ENCODE assay signal across 9 cellular contexts in genomic region chr20:51753220-51753619, GRCh38. TPM values are rescaled to one million over a fixed set of nuclear protein-coding genes. Genes with fewer than 3 reads are reported as not detected.
DNase-seq lines count a peak whose midpoint lies in the region; ATAC-seq and TF ChIP-seq lines count a peak whose summit lies in the region.
"Not testable (repeated sequence)": the region's sequence is repeated elsewhere in the genome, so short reads cannot be mapped to it uniquely, and the experiment has no call there.
"Had no signal": no experiment of that assay in that cellular context is flagged by ENCODE, and none has a peak within 500 bp of the region (broad histone marks: within the 10 kb centered on the region; RNA-seq: fewer than 3 reads in every experiment).

No MANE protein-coding gene starts in this region.

- peaks cover 13% of the 10 kb centered on the region for H3K4me1 ChIP-seq in IMR-90 (ENCODE audit: control insufficient read depth, insufficient read depth, low read length)
- H3K4me1 ChIP-seq in SK-N-SH (ENCODE audit: control insufficient read depth in 1 of 2, insufficient read depth in 2 of 2, low read depth in 1 of 2, low read length in 1 of 2): peaks cover 8 to 25% of the 10 kb centered on the region in 2 experiments; a peak in 3 of 4 replicates
- peaks cover 22% of the 10 kb centered on the region for H3K4me1 ChIP-seq in fibroblast of lung (ENCODE audit: control insufficient read depth, extremely low read depth, insufficient read depth, low read length)
- H3K4me1 ChIP-seq in prostate gland (replicated peaks): peaks cover 25% of the 10 kb centered on the region
- peaks cover 9 to 43% (median 37%) of the 10 kb centered on the region in 5 donors for H3K4me1 ChIP-seq in subcutaneous abdominal adipose tissue (ENCODE audit: control insufficient read depth in 5 of 5, insufficient read depth in 5 of 5, low read length in 5 of 5)

- peak overlapping the region; percentile 77 for H2BK20ac ChIP-seq in IMR-90 (ENCODE audit: low read depth, low read length)

- not testable (repeated sequence) for H3K27me3 ChIP-seq in IMR-90 (ENCODE audit: control insufficient read depth, insufficient read depth, low read length); SK-N-SH (ENCODE audit: insufficient read depth); fibroblast of lung (ENCODE audit: control insufficient read depth, insufficient read depth, low read length); prostate gland (replicated peaks; ENCODE audit: insufficient read depth); subcutaneous abdominal adipose tissue (ENCODE audit: control insufficient read depth in 5 of 5, insufficient read depth in 4 of 5, low read length in 5 of 5)

- H3K4me1 Mint-ChIP-seq in chondrocyte (ENCODE audit: low read depth): peaks cover 49% of the 10 kb centered on the region

- not testable (repeated sequence) for ATAC-seq in IMR-90 (ENCODE audit: low read depth)

- not testable (repeated sequence) for TF ChIP-seq POLR2A in IMR-90 (IDR thresholded peaks at IDR 0.05; ENCODE audit: low read depth, low read length); prostate gland (IDR thresholded peaks at IDR 0.05)

- H4K8ac ChIP-seq in IMR-90 (ENCODE audit: low read depth in 2 of 2, low read length in 2 of 2): peak overlapping the region in 1 of 2 experiments; percentile 68; a peak in 1 of 4 replicates

- CTCF ChIA-PET in IMR-90 (lab: Yijun Ruan, JAX): interaction anchor here (0.7 kb wide), 1 partner anchor 477 kb away, joined by 4 read pairs; no protein-coding TSS in a partner anchor
- CTCF ChIA-PET in SK-N-SH (lab: Yijun Ruan, JAX): not testable (repeated sequence)

- H3K79me2 ChIP-seq in SK-N-SH (ENCODE audit: insufficient read depth): peaks cover 50% of the 10 kb centered on the region
- H3K79me2 ChIP-seq in fibroblast of lung (ENCODE audit: control insufficient read depth, insufficient read depth, low read length): not testable (repeated sequence)

- H2BK120ac ChIP-seq in IMR-90 (ENCODE audit: low read depth, low read length): peak overlapping the region; percentile 65; the same call in 1 of the 2 replicates

- peak overlapping the region; percentile 80 for H3K4ac ChIP-seq in IMR-90 (ENCODE audit: low read depth, low read length)

- not testable (repeated sequence) for BruUV-seq in IMR-90 (replicated peaks; lab: Mats Ljungman, UMichigan)

- not testable (repeated sequence) for H4K5ac ChIP-seq in IMR-90 (ENCODE audit: low read depth, low read length)

- H2AK9ac ChIP-seq in IMR-90 (replicated peaks; ENCODE audit: low read depth, low read length, poor library complexity): not testable (repeated sequence)

- H3K27ac ChIP-seq in C4-2B: peak overlapping the region; percentile 37; the same call in 1 of the 2 replicates
- H3K27ac ChIP-seq in IMR-90 (ENCODE audit: insufficient read depth, low read length): not testable (repeated sequence)
- peak overlapping the region in 1 of 2 experiments; percentile 96; a peak in 2 of 4 replicates for H3K27ac ChIP-seq in SK-N-SH (ENCODE audit: low read depth in 2 of 2, low read length in 1 of 2)
- H3K27ac ChIP-seq in fibroblast of lung (ENCODE audit: insufficient read depth, low read length): peak overlapping the region; percentile 88
- H3K27ac ChIP-seq in prostate gland: peak overlapping the region; percentile 61 to 83
- H3K27ac ChIP-seq in subcutaneous abdominal adipose tissue (ENCODE audit: low read depth, low read length): peak overlapping the region; percentile 96

- H3K36me3 ChIP-seq in IMR-90 (ENCODE audit: control insufficient read depth, insufficient read depth, low read length); SK-N-SH (replicated peaks in 1 of 2; ENCODE audit: control insufficient read depth in 1 of 2, insufficient read depth in 2 of 2, low read length in 1 of 2); fibroblast of lung (ENCODE audit: control insufficient read depth, insufficient read depth, low read length); prostate gland; subcutaneous abdominal adipose tissue (ENCODE audit: control insufficient read depth in 5 of 5, insufficient read depth in 5 of 5, low read length in 5 of 5): not testable (repeated sequence)

- intact Hi-C loops in IMR-90 (cut with micrococcal nuclease); prostate gland (cut with DNase I): not testable (repeated sequence)

- peak overlapping the region; percentile 95 for H3K27ac Mint-ChIP-seq in chondrocyte (ENCODE audit: unreplicated experiment)

- peak overlapping the region; percentile 95; the same call in 2 of the 3 replicates for H2BK15ac ChIP-seq in IMR-90 (ENCODE audit: low read depth, low read length)

- not testable (repeated sequence) for H4K20me1 ChIP-seq in IMR-90 (ENCODE audit: insufficient read depth, low read length); SK-N-SH (ENCODE audit: insufficient read depth); fibroblast of lung (ENCODE audit: control insufficient read depth, extremely low read depth, insufficient read depth, low read length)

- not testable (repeated sequence) for TF ChIP-seq EP300 in SK-N-SH (IDR thresholded peaks at IDR 0.05; ENCODE audit: borderline replicate concordance in 1 of 2, low read depth in 1 of 2, low read length in 1 of 2)

- H4K91ac ChIP-seq in IMR-90 (ENCODE audit: insufficient read depth, low read depth, low read length): peak overlapping the region; percentile 26; the same call in 1 of the 2 replicates

- H3K9me3 Mint-ChIP-seq in chondrocyte (ENCODE audit: low read depth): not testable (repeated sequence)

- not testable (repeated sequence) for H3K9me2 ChIP-seq in SK-N-SH

- H3K18ac ChIP-seq in IMR-90 (ENCODE audit: low read depth, low read length): 0 out of 2 replicates have a peak overlapping the region, but pooled peaks have one; percentile 12

- peaks cover 43% of the 10 kb centered on the region for H3F3A ChIP-seq in SK-N-SH (replicated peaks; ENCODE audit: insufficient read depth)

- POLR2A ChIA-PET in IMR-90 (lab: Charles Lee; ENCODE audit: unreplicated experiment); SK-N-SH (lab: Yijun Ruan, JAX): not testable (repeated sequence)

- H3K4me2 ChIP-seq in IMR-90 (ENCODE audit: low read depth, low read length): not testable (repeated sequence)
- H3K4me2 ChIP-seq in SK-N-SH (peak overlapping the region; percentile 70), fibroblast of lung (ENCODE audit: extremely low read depth, insufficient read depth, low read length) (peak overlapping the region; percentile 68)

- in situ Hi-C loops in IMR-90 (cut with MboI; ENCODE audit: low sequenced_read_pairs): loop anchor here (25.0 kb wide), 1 partner anchor 766 kb away; no protein-coding TSS in a partner anchor

- not testable (repeated sequence) for DNase-seq in IMR-90; SK-N-SH; chondrocyte (ENCODE audit: low spot score); fibroblast of lung (ENCODE audit: low read depth in 2 of 2); prostate gland (ENCODE audit: low spot score)

- H3K23ac ChIP-seq in IMR-90 (ENCODE audit: low read depth, low read length): peak overlapping the region; percentile 35; the same call in 1 of the 2 replicates

- not testable (repeated sequence) for H3K4me3 ChIP-seq in IMR-90 (ENCODE audit: insufficient read depth, low read depth, low read length); SK-N-SH (ENCODE audit: low read depth in 2 of 2, low read length in 1 of 2); fibroblast of lung (replicated peaks in 1 of 4; ENCODE audit: control extremely low read depth in 1 of 4, insufficient read depth in 1 of 4, low read depth in 3 of 4, low read length in 4 of 4); prostate gland; subcutaneous abdominal adipose tissue (ENCODE audit: low read depth in 1 of 5, low read length in 5 of 5)

- H3K9ac ChIP-seq in IMR-90 (ENCODE audit: low read depth, low read length); fibroblast of lung (ENCODE audit: insufficient read depth, low read length); subcutaneous abdominal adipose tissue (ENCODE audit: low read length in 5 of 5): not testable (repeated sequence)
- peak overlapping the region; percentile 66; the same call in 1 of the 2 replicates for H3K9ac ChIP-seq in SK-N-SH

- H2AK5ac ChIP-seq in IMR-90 (ENCODE audit: low read depth, low read length): peak overlapping the region; percentile 82

- peaks cover 15 to 71% of the 10 kb centered on the region in 2 experiments for H3K79me1 ChIP-seq in IMR-90 (ENCODE audit: low read depth in 1 of 2, low read length in 2 of 2)

- H3K9me1 ChIP-seq in IMR-90 (ENCODE audit: insufficient read depth, low read length): peaks cover 19% of the 10 kb centered on the region

- not testable (repeated sequence) for TF ChIP-seq CTCF in C4-2B (conservative IDR thresholded peaks at IDR 0.05); IMR-90 (conservative IDR thresholded peaks at IDR 0.05; ENCODE audit: low read depth, low read length); SK-N-SH (IDR thresholded peaks at IDR 0.05); chondrocyte (IDR thresholded peaks at IDR 0.05); fibroblast of lung (conservative IDR thresholded peaks at IDR 0.05 in 1 of 2, IDR thresholded peaks at IDR 0.05 in 1 of 2; ENCODE audit: low read depth in 1 of 2, low read length in 2 of 2); prostate gland (IDR thresholded peaks at IDR 0.05)

- TF ChIP-seq RAD21 in IMR-90 (IDR thresholded peaks at IDR 0.05; ENCODE audit: low read length); SK-N-SH (IDR thresholded peaks at IDR 0.05; ENCODE audit: low read length): not testable (repeated sequence)

- peak overlapping the region; percentile 22; the same call in 1 of the 2 replicates for H3K14ac ChIP-seq in IMR-90 (replicated peaks; ENCODE audit: low read depth, low read length)

- H3K9me3 ChIP-seq in IMR-90 (ENCODE audit: control insufficient read depth, insufficient read depth, low read length); SK-N-SH; fibroblast of lung (ENCODE audit: control insufficient read depth, insufficient read depth, low read depth, low read length); prostate gland; subcutaneous abdominal adipose tissue (ENCODE audit: control insufficient read depth in 5 of 5, low read length in 5 of 5): not testable (repeated sequence)

- not testable (repeated sequence) for H3K56ac ChIP-seq in IMR-90 (ENCODE audit: extremely low read depth, insufficient read depth, low read length)

- 100% methylated on average over 1 of the region's 8 CpGs; no CpG with 5 or more reads in 1 of the 2 experiments for WGBS in IMR-90 (ENCODE audit: extremely low coverage in 2 of 2, insufficient read length in 1 of 2), 2 experiments
- whole genome bisulfite sequencing in SK-N-SH (ENCODE audit: low lambda C conversion rate): 95% methylated on average over 8 of the region's 8 CpGs
- 92% methylated on average over 8 of the region's 8 CpGs for WGBS in prostate gland

- H2BK5ac ChIP-seq in IMR-90 (ENCODE audit: low read depth, low read length, poor library complexity, severe bottlenecking): peak overlapping the region; percentile 90

- H3K36me3 Mint-ChIP-seq in chondrocyte (ENCODE audit: low read depth): not testable (repeated sequence)

- not testable (repeated sequence) for H3K27me3 Mint-ChIP-seq in chondrocyte (ENCODE audit: low read depth)

- dilution Hi-C loops in IMR-90 (cut with HindIII; ENCODE audit: low sequenced_read_pairs, unreplicated experiment): not testable (repeated sequence)

- not testable (repeated sequence) for H3K4me3 Mint-ChIP-seq in chondrocyte (ENCODE audit: unreplicated experiment)

- H2AFZ ChIP-seq in IMR-90 (replicated peaks; ENCODE audit: low read length, poor library complexity); SK-N-SH (ENCODE audit: low read depth); fibroblast of lung (ENCODE audit: low read length): not testable (repeated sequence)

RNA-seq across cellular contexts. Expression of gene ATP9A, which starts 15.0 kb away (rescaled TPM):
- total RNA-seq in IMR-90 (2012; rRNA removed) (22.4 and 23.3 TPM in 2 replicates), chondrocyte (43.1 to 49.6 TPM (median 43.4 TPM) in 3 replicates), fibroblast of lung (53.7 and 96.3 TPM in 2 replicates), prostate gland (100 to 1,000 TPM in 1 of 2 donors, 10 to 100 TPM in 1; 35.1 to 118 TPM)
- polyA plus RNA-seq in IMR-90 (2012; rRNA removed) (10.4 and 10.6 TPM in 2 replicates), SK-N-SH (2012; rRNA removed) (11.0 and 12.7 TPM in 2 replicates), fibroblast of lung (23.3 and 28.3 TPM in 2 replicates)
- 5.8 and 7.8 TPM in 2 replicates for polyA plus RNA-seq in IMR-90 (2012; cell fraction: cytosol; rRNA removed)
- polyA plus RNA-seq in IMR-90 (2012; cell fraction: nucleus; rRNA removed; ENCODE audit: low replicate concordance): 6.6 and 12.1 TPM in 2 replicates
- polyA plus RNA-seq in SK-N-SH (2012; cell fraction: cytosol; rRNA removed): 8.1 and 11.0 TPM in 2 replicates
- polyA plus RNA-seq in SK-N-SH (2012; cell fraction: nucleus; rRNA removed): 8.0 and 10.3 TPM in 2 replicates
- polyA plus RNA-seq in fibroblast of lung (2012): 24.5 and 25.4 TPM in 2 replicates
- 68.6 and 96.0 TPM in 2 replicates for polyA minus RNA-seq in fibroblast of lung (ENCODE audit: low replicate concordance)

RNA-seq across cellular contexts. Expression of gene SALL4, which starts 49.1 kb away (rescaled TPM):
- total RNA-seq in IMR-90 (2012; rRNA removed) (not detected in 2 replicates), chondrocyte (0.17 to 0.68 TPM (median 0.26 TPM) in 3 replicates), fibroblast of lung (0.51 and 1.5 TPM in 2 replicates), prostate gland (10 to 100 TPM in 1 of 2 donors, 1 to 10 TPM in 1; 1.8 to 12.6 TPM)
- polyA plus RNA-seq in IMR-90 (2012; rRNA removed) (0.03 TPM in 1 of 2 replicates, not detected in the other), SK-N-SH (2012; rRNA removed) (0.82 and 1.2 TPM in 2 replicates), fibroblast of lung (0.15 and 0.32 TPM in 2 replicates)
- 0.01 and 0.03 TPM in 2 replicates for polyA plus RNA-seq in IMR-90 (2012; cell fraction: cytosol; rRNA removed)
- polyA plus RNA-seq in IMR-90 (2012; cell fraction: nucleus; rRNA removed; ENCODE audit: low replicate concordance): 0.26 and 0.38 TPM in 2 replicates
- 0.39 and 0.72 TPM in 2 replicates for polyA plus RNA-seq in SK-N-SH (2012; cell fraction: cytosol; rRNA removed)
- polyA plus RNA-seq in SK-N-SH (2012; cell fraction: nucleus; rRNA removed): 8.7 and 8.9 TPM in 2 replicates
- 0.02 and 0.15 TPM in 2 replicates for polyA plus RNA-seq in fibroblast of lung (2012)
- polyA minus RNA-seq in fibroblast of lung (ENCODE audit: low replicate concordance): 0.82 TPM in 1 of 2 replicates, not detected in the other
- total RNA-seq: CD4-positive, CD25-positive, alpha-beta regulatory T cell; SJCRH30 had no signal
- polyA plus RNA-seq: CD4-positive, CD25-positive, alpha-beta regulatory T cell had no signal
